18 cellular contexts compared by ENCODE assay signal in genomic region chr12:33988888-33989287, GRCh38. TPM values are rescaled to one million over a fixed set of nuclear protein-coding genes. Genes with fewer than 3 reads are reported as not detected.
DNase-seq lines count a peak whose midpoint lies in the region; ATAC-seq, FAIRE-seq and TF ChIP-seq lines count a peak whose summit lies in the region.
"Had no signal": no experiment of that assay in that cellular context is flagged by ENCODE, and none has a peak within 500 bp of the region (broad histone marks: within the 10 kb centered on the region; RNA-seq: fewer than 3 reads in every experiment).

No MANE protein-coding gene starts in this region.

- peaks cover 0 to 5% of the 10 kb centered on the region in 2 donors for H3K9me3 Mint-ChIP-seq in activated naive CD4-positive, alpha-beta T cell treated with anti-CD3 and anti-CD28 coated beads, Interleukin-2, amount 50 U/mL, for 72 hours

- ATAC-seq in RWPE2 (ENCODE audit: low read depth) (peak; percentile 96), GM19035 (IDR thresholded peaks at IDR 0.05; ENCODE audit: unreplicated experiment) (no peak)
- ATAC-seq in activated naive CD4-positive, alpha-beta T cell treated with anti-CD3 and anti-CD28 coated beads, Interleukin-2, amount 50 U/mL, for 72 hours: no peak
- ATAC-seq: SK-N-SH treated with all-trans-retinoic acid at 6 μM for 48 hours had no signal

- no peak overlapping the region for H2AFZ ChIP-seq in keratinocyte (ENCODE audit: control insufficient read depth, low read length)

- H3K36me3 Mint-ChIP-seq in activated naive CD4-positive, alpha-beta T cell treated with anti-CD3 and anti-CD28 coated beads, Interleukin-2, amount 50 U/mL, for 72 hours: no peaks in the 10 kb centered on the region

- peak; percentile 93 for FAIRE-seq in keratinocyte (lab: Jason Lieb, UNC)
- FAIRE-seq: G401.6, GM12891 had no signal

- no peak overlapping the region for H3K27ac Mint-ChIP-seq in activated naive CD4-positive, alpha-beta T cell treated with anti-CD3 and anti-CD28 coated beads, Interleukin-2, amount 50 U/mL, for 72 hours

- DNase-seq in NCI-H345 (lab: John Stamatoyannopoulos, UW) (peak; percentile 4), NCI-H345 treated with DMSO at 0.1 percent for 48 hours (lab: John Stamatoyannopoulos, UW; ENCODE audit: unreplicated experiment) (no peak), RWPE2 (ENCODE audit: low spot score) (no peak), keratinocyte (ENCODE audit: low read depth, low spot score) (peak; percentile 66), pulmonary artery endothelial cell (ENCODE audit: low read depth, low spot score) (peak; percentile 37), cardiac septum (ENCODE audit: low spot score) (no peak)
- DNase-seq in activated naive CD4-positive, alpha-beta T cell treated with anti-CD3 and anti-CD28 coated beads, Interleukin-2, amount 50 U/mL, for 72 hours (ENCODE audit: low spot score in 2 of 2): no peak
- DNase-seq: 8988T, DMS79, Karpas-422, NCI-H2029, NCI-H69, SHP77 had no signal

- H3K27ac ChIP-seq in RWPE2 (ENCODE audit: poor library complexity, severe bottlenecking) (peak overlapping the region; percentile 70), keratinocyte (ENCODE audit: control insufficient read depth, insufficient read depth, low read length) (no peak overlapping the region)
- H3K27ac ChIP-seq: C4-2B had no signal

- no peak for TF ChIP-seq CTCF in RWPE2 (IDR thresholded peaks at IDR 0.05; ENCODE audit: poor library complexity, severe bottlenecking)
- no peak for TF ChIP-seq CTCF in keratinocyte (optimal IDR thresholded peaks at IDR 0.05 in 1 of 3, IDR thresholded peaks at IDR 0.05 in 1 of 3, conservative IDR thresholded peaks at IDR 0.05 in 1 of 3; ENCODE audit: extremely low read depth in 1 of 3, insufficient read depth in 2 of 3, low read length in 3 of 3)

- H4K20me1 ChIP-seq in keratinocyte (ENCODE audit: control insufficient read depth, extremely low read depth, insufficient read depth, low read length): no peaks in the 10 kb centered on the region

- peaks cover 15% of the 10 kb centered on the region for H3K4me1 ChIP-seq in RWPE2 (ENCODE audit: insufficient read depth, poor library complexity, severe bottlenecking)
- peaks cover 14% of the 10 kb centered on the region for H3K4me1 ChIP-seq in keratinocyte (ENCODE audit: control insufficient read depth, extremely low read depth, insufficient read depth, low read length)

- H3K4me3 ChIP-seq in RWPE2 (ENCODE audit: severe bottlenecking) (no peak overlapping the region), keratinocyte (ENCODE audit: control insufficient read depth in 2 of 3, extremely low read depth in 1 of 3, insufficient read depth in 2 of 3, low read depth in 1 of 3, low read length in 3 of 3) (peak overlapping the region in 1 of 3 experiments; percentile 14)

- peak overlapping the region; percentile 37 for H3K4me2 ChIP-seq in keratinocyte (ENCODE audit: control insufficient read depth, extremely low read depth, insufficient read depth, low read depth, low read length)

- H3K9ac ChIP-seq in keratinocyte (ENCODE audit: control insufficient read depth, extremely low read depth, insufficient read depth, low read length): no peak overlapping the region

- intact Hi-C loops in cardiac septum (cut with DNase I): no loop called here

- no peaks in the 10 kb centered on the region for H3K36me3 ChIP-seq in RWPE2 (ENCODE audit: low read depth)
- no peaks in the 10 kb centered on the region for H3K36me3 ChIP-seq in keratinocyte (ENCODE audit: control insufficient read depth in 2 of 2, extremely low read depth in 1 of 2, insufficient read depth in 2 of 2, low read length in 2 of 2)

- dilution Hi-C loops in keratinocyte (cut with MboI; ENCODE audit: extremely low pct_ligation_motif_present, low sequenced_read_pairs): no loop called here

- no peaks in the 10 kb centered on the region for H3K79me2 ChIP-seq in keratinocyte (ENCODE audit: control insufficient read depth, insufficient read depth, low read length)

- H3K9me3 ChIP-seq in RWPE2 (ENCODE audit: severe bottlenecking) (no peaks in the 10 kb centered on the region), keratinocyte (ENCODE audit: control insufficient read depth, low read depth, low read length) (no peaks in the 10 kb centered on the region)

- no peaks in the 10 kb centered on the region for H3K9me1 ChIP-seq in keratinocyte (ENCODE audit: control insufficient read depth, extremely low read depth, insufficient read depth, low read length)

- H3K27me3 ChIP-seq in RWPE2 (ENCODE audit: insufficient read depth, poor library complexity, severe bottlenecking) (no peaks in the 10 kb centered on the region), keratinocyte (ENCODE audit: control insufficient read depth, extremely low read depth, insufficient read depth, low read length) (no peaks in the 10 kb centered on the region)

RNA-seq across cellular contexts. Expression of gene ALG10, which starts 33.4 kb away (rescaled TPM):
- 7.5 to 10.6 TPM (median 7.6 TPM) in 3 replicates for polyA plus RNA-seq in keratinocyte
- 0.34 TPM for polyA plus RNA-seq in keratinocyte (2011; ENCODE audit: low read depth)
- 2.0 and 4.1 TPM in 2 replicates for polyA plus RNA-seq in keratinocyte (2011; cell fraction: cytosol; rRNA removed)
- polyA plus RNA-seq in keratinocyte (2011; cell fraction: nucleus; rRNA removed): 8.3 and 10.6 TPM in 2 replicates
- polyA plus RNA-seq in keratinocyte (2012; ENCODE audit: low replicate concordance): 3.1 and 5.7 TPM in 2 replicates
- 25.2 to 31.1 TPM (median 29.0 TPM) in 3 replicates for polyA minus RNA-seq in keratinocyte
- polyA minus RNA-seq in keratinocyte (2011; cell fraction: cytosol; rRNA and poly(A)+ RNA removed): 4.4 TPM
- 23.0 and 30.5 TPM in 2 replicates for polyA minus RNA-seq in keratinocyte (2011; cell fraction: nucleus; rRNA and poly(A)+ RNA removed)
- total RNA-seq in pulmonary artery endothelial cell (16.4 and 25.5 TPM in 2 replicates), cardiac septum (3.5 TPM)
- 10 to 100 TPM; 21.8 to 25.7 TPM for total RNA-seq in activated naive CD4-positive, alpha-beta T cell treated with anti-CD3 and anti-CD28 coated beads, Interleukin-2, amount 50 U/mL, for 72 hours

Comparison
In these comparisons a context has a peak if more than half of its experiments do, and no peak if none do; other contexts are left out.
1. DNase-seq: peak in NCI-H345 (single experiment), keratinocyte (single experiment) and pulmonary artery endothelial cell (single experiment); none in NCI-H345 treated with DMSO at 0.1 percent for 48 hours (single experiment), RWPE2 (single experiment), cardiac septum (single experiment) and activated naive CD4-positive, alpha-beta T cell treated with anti-CD3 and anti-CD28 coated beads, Interleukin-2, amount 50 U/mL, for 72 hours (0 of 2).